Comparison of ENCODE assay signal across 16 cellular contexts in genomic region chr10:80917636-80918035, GRCh38.
DNase-seq lines count a peak whose midpoint lies in the region; ATAC-seq and TF ChIP-seq lines count a peak whose summit lies in the region.
"Had no signal": no experiment of that assay in that cellular context is flagged by ENCODE, and none has a peak within 500 bp of the region (broad histone marks: within the 10 kb centered on the region; RNA-seq: fewer than 3 reads in every experiment).

No MANE protein-coding gene starts in this region.

- POLR2A ChIA-PET in WTC11 (lab: Charles Lee) = no interaction called here

- no peak for TF ChIP-seq POLR2A in testis (IDR thresholded peaks at IDR 0.05)

- H3K27me3 Mint-ChIP-seq in WTC11 (ENCODE audit: low read depth) = no peaks in the 10 kb centered on the region; the same call in 1 of the 2 replicates

- peaks cover 4% of the 10 kb centered on the region for H3K36me3 Mint-ChIP-seq in WTC11
- H3K36me3 Mint-ChIP-seq: CD8-positive, alpha-beta T cell had no signal

- ATAC-seq in WTC11 = peak; percentile 30; the same call in 1 of the 2 replicates
- ATAC-seq: CD8-positive, alpha-beta T cell had no signal

- no peaks in the 10 kb centered on the region for H3K9me3 ChIP-seq in testis
- H3K9me3 ChIP-seq in HAP-1 = no peaks in the 10 kb centered on the region
- H3K9me3 ChIP-seq: BLaER1 treated with 17β-estradiol and CSF1 and Interleukin-3, amounts not matched to agents 10 nM and 100 nM had no signal

- CTCF ChIA-PET in WTC11 (lab: Charles Lee) = interaction anchor here (0.5 to 1.5 kb wide), 6 partner anchors 9 to 255 kb away, joined by 3 to 5 read pairs (median 3); no protein-coding TSS in a partner anchor

- peaks cover 24% of the 10 kb centered on the region for H3K4me1 Mint-ChIP-seq in WTC11
- H3K4me1 Mint-ChIP-seq: B cell had no signal

- no peaks in the 10 kb centered on the region for H3K36me3 ChIP-seq in testis (ENCODE audit: low read depth, missing control alignments)
- H3K36me3 ChIP-seq in HAP-1 (replicated peaks) = no peaks in the 10 kb centered on the region
- H3K36me3 ChIP-seq: BLaER1 treated with 17β-estradiol and CSF1 and Interleukin-3, amounts not matched to agents 10 nM and 100 nM had no signal

- WGBS in testis, 2 donors = 31 to 34% methylated on average over 4 to 5 of the region's 5 CpGs

- intact Hi-C loops in testis (cut with DNase I; ENCODE audit: low total_unique reads) = no loop called here

- no peak overlapping the region for H3K27ac ChIP-seq in testis
- H3K27ac ChIP-seq: BLaER1 treated with 17β-estradiol and CSF1 and Interleukin-3, amounts not matched to agents 10 nM and 100 nM; HL-60 had no signal

- no peak for TF ChIP-seq CTCF in WTC11 (IDR thresholded peaks at IDR 0.05)
- TF ChIP-seq CTCF in testis (IDR thresholded peaks at IDR 0.05) = no peak

- no peak overlapping the region for H3K4me3 Mint-ChIP-seq in WTC11
- H3K4me3 Mint-ChIP-seq: B cell; CD8-positive, alpha-beta T cell; H9 had no signal

- H3K27ac Mint-ChIP-seq in WTC11 = no peak overlapping the region
- H3K27ac Mint-ChIP-seq: B cell; CD8-positive, alpha-beta T cell; H9 had no signal

- H3K27me3 ChIP-seq in testis (no peaks in the 10 kb centered on the region), HAP-1 (ENCODE audit: low read depth) (no peaks in the 10 kb centered on the region)
- H3K27me3 ChIP-seq: BLaER1 treated with 17β-estradiol and CSF1 and Interleukin-3, amounts not matched to agents 10 nM and 100 nM had no signal

- DNase-seq in NCI-H82 (lab: John Stamatoyannopoulos, UW) (peak; percentile 8), NCI-H82 treated with DMSO at 0.1 percent for 48 hours (lab: John Stamatoyannopoulos, UW; ENCODE audit: unreplicated experiment) (no peak), NCI-H1105 treated with DMSO at 0.1 percent for 48 hours (lab: John Stamatoyannopoulos, UW) (peak; percentile 67), WTC11 (ENCODE audit: low spot score) (no peak), testis (peak; percentile 60), HAP-1 (ENCODE audit: low spot score in 2 of 2) (no peak), NCI-H2227 (lab: John Stamatoyannopoulos, UW; ENCODE audit: unreplicated experiment) (no peak)
- DNase-seq: Calu3; CD8-positive, alpha-beta T cell; DMS79 treated with DMSO at 0.1 percent for 48 hours; GF-D8; GOT3; H9 had no signal

- peaks cover 10% of the 10 kb centered on the region for H3K9me3 Mint-ChIP-seq in WTC11
- H3K9me3 Mint-ChIP-seq: CD8-positive, alpha-beta T cell; H9 had no signal

- in situ Hi-C loops in HAP-1 (cut with MboI; ENCODE audit: low sequenced_read_pairs) = no loop called here

- no peak overlapping the region for H3K4me3 ChIP-seq in testis
- no peak overlapping the region for H3K4me3 ChIP-seq in HAP-1
- H3K4me3 ChIP-seq: BLaER1 treated with 17β-estradiol and CSF1 and Interleukin-3, amounts not matched to agents 10 nM and 100 nM had no signal

- H3K4me1 ChIP-seq in testis (no peaks in the 10 kb centered on the region), HAP-1 (no peaks in the 10 kb centered on the region)

TF ChIP-seq in WTC11, 78 proteins besides CTCF, POLR2A, EP300 and RAD21 (continues in another document):
- TF ChIP-seq TCF7 (CRISPR knock-in tag; IDR thresholded peaks at IDR 0.05; ENCODE audit: low read depth) (no peak), FOXP4 (CRISPR knock-in tag; IDR thresholded peaks at IDR 0.05) (no peak), USF1 (CRISPR knock-in tag; IDR thresholded peaks at IDR 0.05) (no peak), IRF1 (CRISPR knock-in tag; IDR thresholded peaks at IDR 0.05) (no peak), EMX1 (CRISPR knock-in tag; IDR thresholded peaks at IDR 0.05) (no peak), ZNF263 (CRISPR knock-in tag; IDR thresholded peaks at IDR 0.05; ENCODE audit: low read depth) (no peak), AFF4 (CRISPR knock-in tag; IDR thresholded peaks at IDR 0.05; ENCODE audit: borderline replicate concordance) (no peak), ATF2 (CRISPR knock-in tag; IDR thresholded peaks at IDR 0.05; ENCODE audit: borderline replicate concordance, low read depth) (no peak), PRRX2 (CRISPR knock-in tag; IDR thresholded peaks at IDR 0.05) (no peak)

Comparison
In these comparisons a context has a peak if more than half of its experiments do, and no peak if none do; other contexts are left out.
1. DNase-seq: peak in NCI-H82 (single experiment), NCI-H1105 treated with DMSO at 0.1 percent for 48 hours (single experiment) and testis (single experiment); none in NCI-H82 treated with DMSO at 0.1 percent for 48 hours (single experiment), WTC11 (single experiment), HAP-1 (0 of 2) and NCI-H2227 (single experiment).